ENCODE assay signal across 1 cellular context in the genomic region with DNA sequence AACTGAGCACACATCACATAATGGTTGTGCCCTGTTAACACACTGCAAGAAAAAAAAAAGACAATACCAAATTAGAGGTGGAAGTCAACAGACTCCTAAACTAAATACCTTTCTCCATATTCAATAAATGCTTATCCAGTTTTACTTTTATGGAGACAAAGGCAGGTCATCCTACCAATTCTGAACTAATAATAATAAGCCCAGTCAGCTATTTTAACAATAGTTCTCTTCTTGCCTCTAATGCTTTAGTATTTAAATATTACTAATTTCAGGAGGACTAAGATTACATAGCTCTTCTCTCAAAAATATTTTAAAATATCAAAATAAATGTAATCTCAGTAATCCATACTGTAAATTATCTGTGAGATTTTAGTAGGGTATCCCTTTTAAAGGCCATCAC.
A peak's percentile ranks its signal among the peaks of the same experiment; 100 is the strongest.
TF ChIP-seq lines count a peak whose summit lies in the region.

No MANE protein-coding gene starts in this region.

TF ChIP-seq in K562, 482 proteins besides CTCF, POLR2A, EP300 and RAD21:
- TF ChIP-seq ZNF316 (IDR thresholded peaks at IDR 0.05) (peak; percentile 92), TBP (optimal IDR thresholded peaks at IDR 0.05; ENCODE audit: low read depth, low read length) (no peak), NR3C1 (CRISPR knock-in tag; IDR thresholded peaks at IDR 0.05) (no peak), GATA2 (CRISPR knock-in tag; IDR thresholded peaks at IDR 0.05) (no peak), SMAD1 (IDR thresholded peaks at IDR 0.05; ENCODE audit: low read depth, low read length, partially characterized antibody) (no peak), STAT5A (IDR thresholded peaks at IDR 0.05; ENCODE audit: borderline replicate concordance, low read length) (no peak), KDM4B (IDR thresholded peaks at IDR 0.05; ENCODE audit: borderline replicate concordance in 2 of 2, low read depth in 1 of 2) (no peak), NR1H2 (CRISPR knock-in tag; IDR thresholded peaks at IDR 0.05) (no peak), MAFF (IDR thresholded peaks at IDR 0.05; ENCODE audit: low read length) (peak; percentile 77), ZNF79 (CRISPR knock-in tag; IDR thresholded peaks at IDR 0.05; ENCODE audit: low read depth) (no peak), SNIP1 (IDR thresholded peaks at IDR 0.05; ENCODE audit: low read depth) (no peak), SMARCB1 (IDR thresholded peaks at IDR 0.05; ENCODE audit: insufficient read length, low read depth) (no peak), LCOR (CRISPR knock-in tag; IDR thresholded peaks at IDR 0.05) (no peak), MAFG (tag; conservative IDR thresholded peaks at IDR 0.05) (peak; percentile 68), NR2F6 (CRISPR knock-in tag; IDR thresholded peaks at IDR 0.05) (no peak), YY1 (IDR thresholded peaks at IDR 0.05; ENCODE audit: borderline replicate concordance in 1 of 3, control insufficient read depth in 1 of 3, extremely low read depth in 1 of 3, insufficient read depth in 3 of 3, insufficient read length in 1 of 3, insufficient replicate concordance in 2 of 3, low read depth in 1 of 3, low read length in 2 of 3) (no peak), SMAD2 (IDR thresholded peaks at IDR 0.05; ENCODE audit: low read depth, low read length) (no peak), SIX5 (IDR thresholded peaks at IDR 0.05; ENCODE audit: borderline replicate concordance in 1 of 2, insufficient read depth in 1 of 2, low read depth in 1 of 2, low read length in 2 of 2) (no peak), GABPB2 (CRISPR knock-in tag; conservative IDR thresholded peaks at IDR 0.05) (no peak), GTF2F1 (IDR thresholded peaks at IDR 0.05; ENCODE audit: low read depth, low read length) (no peak), SP2 (IDR thresholded peaks at IDR 0.05; ENCODE audit: extremely low read depth, low read depth, low read length, poor library complexity, severe bottlenecking) (no peak), NRF1 (conservative IDR thresholded peaks at IDR 0.05 in 1 of 2, IDR thresholded peaks at IDR 0.05 in 1 of 2) (no peak), SAFB2 (IDR thresholded peaks at IDR 0.05; ENCODE audit: borderline replicate concordance, low read depth, low read length, severe bottlenecking) (no peak), HDAC1 (IDR thresholded peaks at IDR 0.05) (no peak), MCM7 (IDR thresholded peaks at IDR 0.05) (no peak), MAFK (IDR thresholded peaks at IDR 0.05; ENCODE audit: low read length) (peak; percentile 77), C11orf30 (IDR thresholded peaks at IDR 0.05; ENCODE audit: low read depth) (peak; percentile 78), NCOA6 (IDR thresholded peaks at IDR 0.05) (no peak), ZFX (CRISPR knock-in tag; IDR thresholded peaks at IDR 0.05) (no peak), ILF3 (IDR thresholded peaks at IDR 0.05; ENCODE audit: borderline replicate concordance) (no peak), PTBP1 (IDR thresholded peaks at IDR 0.05; ENCODE audit: low read depth, low read length) (no peak)
- TF ChIP-seq, protein P1, sequence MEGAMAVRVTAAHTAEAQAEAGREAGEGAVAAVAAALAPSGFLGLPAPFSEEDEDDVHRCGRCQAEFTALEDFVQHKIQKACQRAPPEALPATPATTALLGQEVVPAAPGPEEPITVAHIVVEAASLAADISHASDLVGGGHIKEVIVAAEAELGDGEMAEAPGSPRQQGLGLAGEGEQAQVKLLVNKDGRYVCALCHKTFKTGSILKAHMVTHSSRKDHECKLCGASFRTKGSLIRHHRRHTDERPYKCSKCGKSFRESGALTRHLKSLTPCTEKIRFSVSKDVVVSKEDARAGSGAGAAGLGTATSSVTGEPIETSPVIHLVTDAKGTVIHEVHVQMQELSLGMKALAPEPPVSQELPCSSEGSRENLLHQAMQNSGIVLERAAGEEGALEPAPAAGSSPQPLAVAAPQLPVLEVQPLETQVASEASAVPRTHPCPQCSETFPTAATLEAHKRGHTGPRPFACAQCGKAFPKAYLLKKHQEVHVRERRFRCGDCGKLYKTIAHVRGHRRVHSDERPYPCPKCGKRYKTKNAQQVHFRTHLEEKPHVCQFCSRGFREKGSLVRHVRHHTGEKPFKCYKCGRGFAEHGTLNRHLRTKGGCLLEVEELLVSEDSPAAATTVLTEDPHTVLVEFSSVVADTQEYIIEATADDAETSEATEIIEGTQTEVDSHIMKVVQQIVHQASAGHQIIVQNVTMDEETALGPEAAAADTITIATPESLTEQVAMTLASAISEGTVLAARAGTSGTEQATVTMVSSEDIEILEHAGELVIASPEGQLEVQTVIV (CRISPR knock-in tag; IDR thresholded peaks at IDR 0.05; ENCODE audit: borderline replicate concordance) = no peak
- TF ChIP-seq, protein P2, sequence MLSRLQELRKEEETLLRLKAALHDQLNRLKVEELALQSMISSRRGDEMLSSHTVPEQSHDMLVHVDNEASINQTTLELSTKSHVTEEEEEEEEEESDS (CRISPR knock-in tag; IDR thresholded peaks at IDR 0.05) = no peak
- TF ChIP-seq, protein P3, sequence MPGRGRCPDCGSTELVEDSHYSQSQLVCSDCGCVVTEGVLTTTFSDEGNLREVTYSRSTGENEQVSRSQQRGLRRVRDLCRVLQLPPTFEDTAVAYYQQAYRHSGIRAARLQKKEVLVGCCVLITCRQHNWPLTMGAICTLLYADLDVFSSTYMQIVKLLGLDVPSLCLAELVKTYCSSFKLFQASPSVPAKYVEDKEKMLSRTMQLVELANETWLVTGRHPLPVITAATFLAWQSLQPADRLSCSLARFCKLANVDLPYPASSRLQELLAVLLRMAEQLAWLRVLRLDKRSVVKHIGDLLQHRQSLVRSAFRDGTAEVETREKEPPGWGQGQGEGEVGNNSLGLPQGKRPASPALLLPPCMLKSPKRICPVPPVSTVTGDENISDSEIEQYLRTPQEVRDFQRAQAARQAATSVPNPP (IDR thresholded peaks at IDR 0.05; ENCODE audit: borderline replicate concordance, insufficient read depth, insufficient read length) = no peak
- TF ChIP-seq, protein P4, sequence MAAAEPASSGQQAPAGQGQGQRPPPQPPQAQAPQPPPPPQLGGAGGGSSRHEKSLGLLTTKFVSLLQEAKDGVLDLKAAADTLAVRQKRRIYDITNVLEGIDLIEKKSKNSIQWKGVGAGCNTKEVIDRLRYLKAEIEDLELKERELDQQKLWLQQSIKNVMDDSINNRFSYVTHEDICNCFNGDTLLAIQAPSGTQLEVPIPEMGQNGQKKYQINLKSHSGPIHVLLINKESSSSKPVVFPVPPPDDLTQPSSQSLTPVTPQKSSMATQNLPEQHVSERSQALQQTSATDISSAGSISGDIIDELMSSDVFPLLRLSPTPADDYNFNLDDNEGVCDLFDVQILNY (CRISPR knock-in tag; IDR thresholded peaks at IDR 0.05) = no peak
- TF ChIP-seq, protein P5, sequence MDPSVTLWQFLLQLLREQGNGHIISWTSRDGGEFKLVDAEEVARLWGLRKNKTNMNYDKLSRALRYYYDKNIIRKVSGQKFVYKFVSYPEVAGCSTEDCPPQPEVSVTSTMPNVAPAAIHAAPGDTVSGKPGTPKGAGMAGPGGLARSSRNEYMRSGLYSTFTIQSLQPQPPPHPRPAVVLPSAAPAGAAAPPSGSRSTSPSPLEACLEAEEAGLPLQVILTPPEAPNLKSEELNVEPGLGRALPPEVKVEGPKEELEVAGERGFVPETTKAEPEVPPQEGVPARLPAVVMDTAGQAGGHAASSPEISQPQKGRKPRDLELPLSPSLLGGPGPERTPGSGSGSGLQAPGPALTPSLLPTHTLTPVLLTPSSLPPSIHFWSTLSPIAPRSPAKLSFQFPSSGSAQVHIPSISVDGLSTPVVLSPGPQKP (CRISPR knock-in tag; IDR thresholded peaks at IDR 0.05) = no peak
- TF ChIP-seq, protein P6, sequence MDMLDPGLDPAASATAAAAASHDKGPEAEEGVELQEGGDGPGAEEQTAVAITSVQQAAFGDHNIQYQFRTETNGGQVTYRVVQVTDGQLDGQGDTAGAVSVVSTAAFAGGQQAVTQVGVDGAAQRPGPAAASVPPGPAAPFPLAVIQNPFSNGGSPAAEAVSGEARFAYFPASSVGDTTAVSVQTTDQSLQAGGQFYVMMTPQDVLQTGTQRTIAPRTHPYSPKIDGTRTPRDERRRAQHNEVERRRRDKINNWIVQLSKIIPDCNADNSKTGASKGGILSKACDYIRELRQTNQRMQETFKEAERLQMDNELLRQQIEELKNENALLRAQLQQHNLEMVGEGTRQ (CRISPR knock-in tag; IDR thresholded peaks at IDR 0.05) = no peak
- TF ChIP-seq, protein P7, sequence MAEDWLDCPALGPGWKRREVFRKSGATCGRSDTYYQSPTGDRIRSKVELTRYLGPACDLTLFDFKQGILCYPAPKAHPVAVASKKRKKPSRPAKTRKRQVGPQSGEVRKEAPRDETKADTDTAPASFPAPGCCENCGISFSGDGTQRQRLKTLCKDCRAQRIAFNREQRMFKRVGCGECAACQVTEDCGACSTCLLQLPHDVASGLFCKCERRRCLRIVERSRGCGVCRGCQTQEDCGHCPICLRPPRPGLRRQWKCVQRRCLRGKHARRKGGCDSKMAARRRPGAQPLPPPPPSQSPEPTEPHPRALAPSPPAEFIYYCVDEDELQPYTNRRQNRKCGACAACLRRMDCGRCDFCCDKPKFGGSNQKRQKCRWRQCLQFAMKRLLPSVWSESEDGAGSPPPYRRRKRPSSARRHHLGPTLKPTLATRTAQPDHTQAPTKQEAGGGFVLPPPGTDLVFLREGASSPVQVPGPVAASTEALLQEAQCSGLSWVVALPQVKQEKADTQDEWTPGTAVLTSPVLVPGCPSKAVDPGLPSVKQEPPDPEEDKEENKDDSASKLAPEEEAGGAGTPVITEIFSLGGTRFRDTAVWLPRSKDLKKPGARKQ (CRISPR knock-in tag; IDR thresholded peaks at IDR 0.05) = no peak
- TF ChIP-seq, protein P8, sequence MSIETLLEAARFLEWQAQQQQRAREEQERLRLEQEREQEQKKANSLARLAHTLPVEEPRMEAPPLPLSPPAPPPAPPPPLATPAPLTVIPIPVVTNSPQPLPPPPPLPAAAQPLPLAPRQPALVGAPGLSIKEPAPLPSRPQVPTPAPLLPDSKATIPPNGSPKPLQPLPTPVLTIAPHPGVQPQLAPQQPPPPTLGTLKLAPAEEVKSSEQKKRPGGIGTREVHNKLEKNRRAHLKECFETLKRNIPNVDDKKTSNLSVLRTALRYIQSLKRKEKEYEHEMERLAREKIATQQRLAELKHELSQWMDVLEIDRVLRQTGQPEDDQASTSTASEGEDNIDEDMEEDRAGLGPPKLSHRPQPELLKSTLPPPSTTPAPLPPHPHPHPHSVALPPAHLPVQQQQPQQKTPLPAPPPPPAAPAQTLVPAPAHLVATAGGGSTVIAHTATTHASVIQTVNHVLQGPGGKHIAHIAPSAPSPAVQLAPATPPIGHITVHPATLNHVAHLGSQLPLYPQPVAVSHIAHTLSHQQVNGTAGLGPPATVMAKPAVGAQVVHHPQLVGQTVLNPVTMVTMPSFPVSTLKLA (conservative IDR thresholded peaks at IDR 0.05) = no peak
- TF ChIP-seq, protein P9, sequence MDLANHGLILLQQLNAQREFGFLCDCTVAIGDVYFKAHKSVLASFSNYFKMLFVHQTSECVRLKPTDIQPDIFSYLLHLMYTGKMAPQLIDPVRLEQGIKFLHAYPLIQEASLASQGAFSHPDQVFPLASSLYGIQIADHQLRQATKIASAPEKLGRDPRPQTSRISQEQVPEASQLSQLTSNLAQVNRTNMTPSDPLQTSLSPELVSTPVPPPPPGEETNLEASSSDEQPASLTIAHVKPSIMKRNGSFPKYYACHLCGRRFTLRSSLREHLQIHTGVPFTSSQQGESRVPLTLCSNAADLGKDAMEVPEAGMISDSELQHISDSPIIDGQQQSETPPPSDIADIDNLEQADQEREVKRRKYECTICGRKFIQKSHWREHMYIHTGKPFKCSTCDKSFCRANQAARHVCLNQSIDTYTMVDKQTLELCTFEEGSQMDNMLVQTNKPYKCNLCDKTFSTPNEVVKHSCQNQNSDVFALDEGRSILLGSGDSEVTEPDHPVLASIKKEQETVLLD (IDR thresholded peaks at IDR 0.05) = no peak
